1 cellular context compared by ENCODE assay signal in the genomic region with DNA sequence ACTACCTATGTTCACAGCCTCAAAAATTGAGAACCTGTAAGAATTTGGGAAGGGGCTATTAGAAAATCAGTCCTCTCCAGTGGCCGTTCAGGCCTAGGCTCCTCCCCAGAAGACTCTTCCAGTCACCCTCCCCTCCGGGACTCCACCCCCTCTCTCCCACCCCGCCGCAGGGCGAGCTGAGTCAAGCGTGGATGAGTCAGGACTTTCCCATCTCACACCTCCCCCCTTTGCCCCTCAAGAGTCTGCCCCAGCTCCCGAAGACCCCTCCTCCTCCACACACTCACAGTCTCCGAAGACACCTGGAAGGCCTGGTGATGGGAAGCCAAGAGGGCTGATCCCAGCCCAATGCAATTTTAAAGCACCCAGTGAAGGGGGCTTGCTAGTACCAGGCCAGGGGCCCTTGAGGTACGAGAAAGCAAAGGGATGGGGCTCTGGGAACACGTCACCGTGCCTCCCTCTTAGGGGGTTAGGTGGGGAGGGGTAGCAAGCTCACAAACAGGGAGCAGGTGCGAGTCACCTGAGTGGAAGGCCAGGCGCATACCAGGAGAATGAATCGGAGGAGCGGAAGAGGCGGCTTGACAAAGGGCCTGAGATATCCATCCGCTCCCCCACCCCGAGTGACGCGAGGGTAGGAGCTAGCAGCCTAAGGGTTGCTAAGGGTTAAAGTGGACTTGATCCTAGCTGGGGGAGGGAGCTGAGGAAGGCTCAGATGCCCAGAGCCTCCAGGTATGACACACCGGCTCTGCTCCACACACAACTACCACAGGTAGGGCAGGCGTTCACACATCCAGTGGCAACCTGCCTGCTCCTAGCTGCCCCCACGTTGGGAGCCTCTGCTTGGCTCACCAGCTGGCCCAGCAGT.
A peak's percentile ranks its signal among the peaks of the same experiment; 100 is the strongest.
TF ChIP-seq lines count a peak whose summit lies in the region.

No MANE protein-coding gene starts in this region.

TF ChIP-seq in K562, 482 proteins besides CTCF, POLR2A, EP300 and RAD21 (continued from another document and continues in another):
- TF ChIP-seq, protein P1, sequence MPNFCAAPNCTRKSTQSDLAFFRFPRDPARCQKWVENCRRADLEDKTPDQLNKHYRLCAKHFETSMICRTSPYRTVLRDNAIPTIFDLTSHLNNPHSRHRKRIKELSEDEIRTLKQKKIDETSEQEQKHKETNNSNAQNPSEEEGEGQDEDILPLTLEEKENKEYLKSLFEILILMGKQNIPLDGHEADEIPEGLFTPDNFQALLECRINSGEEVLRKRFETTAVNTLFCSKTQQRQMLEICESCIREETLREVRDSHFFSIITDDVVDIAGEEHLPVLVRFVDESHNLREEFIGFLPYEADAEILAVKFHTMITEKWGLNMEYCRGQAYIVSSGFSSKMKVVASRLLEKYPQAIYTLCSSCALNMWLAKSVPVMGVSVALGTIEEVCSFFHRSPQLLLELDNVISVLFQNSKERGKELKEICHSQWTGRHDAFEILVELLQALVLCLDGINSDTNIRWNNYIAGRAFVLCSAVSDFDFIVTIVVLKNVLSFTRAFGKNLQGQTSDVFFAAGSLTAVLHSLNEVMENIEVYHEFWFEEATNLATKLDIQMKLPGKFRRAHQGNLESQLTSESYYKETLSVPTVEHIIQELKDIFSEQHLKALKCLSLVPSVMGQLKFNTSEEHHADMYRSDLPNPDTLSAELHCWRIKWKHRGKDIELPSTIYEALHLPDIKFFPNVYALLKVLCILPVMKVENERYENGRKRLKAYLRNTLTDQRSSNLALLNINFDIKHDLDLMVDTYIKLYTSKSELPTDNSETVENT (CRISPR knock-in tag; IDR thresholded peaks at IDR 0.05): no peak
- peak; percentile 47 for TF ChIP-seq NBN (IDR thresholded peaks at IDR 0.05; ENCODE audit: low read depth)
- TF ChIP-seq, protein P2, sequence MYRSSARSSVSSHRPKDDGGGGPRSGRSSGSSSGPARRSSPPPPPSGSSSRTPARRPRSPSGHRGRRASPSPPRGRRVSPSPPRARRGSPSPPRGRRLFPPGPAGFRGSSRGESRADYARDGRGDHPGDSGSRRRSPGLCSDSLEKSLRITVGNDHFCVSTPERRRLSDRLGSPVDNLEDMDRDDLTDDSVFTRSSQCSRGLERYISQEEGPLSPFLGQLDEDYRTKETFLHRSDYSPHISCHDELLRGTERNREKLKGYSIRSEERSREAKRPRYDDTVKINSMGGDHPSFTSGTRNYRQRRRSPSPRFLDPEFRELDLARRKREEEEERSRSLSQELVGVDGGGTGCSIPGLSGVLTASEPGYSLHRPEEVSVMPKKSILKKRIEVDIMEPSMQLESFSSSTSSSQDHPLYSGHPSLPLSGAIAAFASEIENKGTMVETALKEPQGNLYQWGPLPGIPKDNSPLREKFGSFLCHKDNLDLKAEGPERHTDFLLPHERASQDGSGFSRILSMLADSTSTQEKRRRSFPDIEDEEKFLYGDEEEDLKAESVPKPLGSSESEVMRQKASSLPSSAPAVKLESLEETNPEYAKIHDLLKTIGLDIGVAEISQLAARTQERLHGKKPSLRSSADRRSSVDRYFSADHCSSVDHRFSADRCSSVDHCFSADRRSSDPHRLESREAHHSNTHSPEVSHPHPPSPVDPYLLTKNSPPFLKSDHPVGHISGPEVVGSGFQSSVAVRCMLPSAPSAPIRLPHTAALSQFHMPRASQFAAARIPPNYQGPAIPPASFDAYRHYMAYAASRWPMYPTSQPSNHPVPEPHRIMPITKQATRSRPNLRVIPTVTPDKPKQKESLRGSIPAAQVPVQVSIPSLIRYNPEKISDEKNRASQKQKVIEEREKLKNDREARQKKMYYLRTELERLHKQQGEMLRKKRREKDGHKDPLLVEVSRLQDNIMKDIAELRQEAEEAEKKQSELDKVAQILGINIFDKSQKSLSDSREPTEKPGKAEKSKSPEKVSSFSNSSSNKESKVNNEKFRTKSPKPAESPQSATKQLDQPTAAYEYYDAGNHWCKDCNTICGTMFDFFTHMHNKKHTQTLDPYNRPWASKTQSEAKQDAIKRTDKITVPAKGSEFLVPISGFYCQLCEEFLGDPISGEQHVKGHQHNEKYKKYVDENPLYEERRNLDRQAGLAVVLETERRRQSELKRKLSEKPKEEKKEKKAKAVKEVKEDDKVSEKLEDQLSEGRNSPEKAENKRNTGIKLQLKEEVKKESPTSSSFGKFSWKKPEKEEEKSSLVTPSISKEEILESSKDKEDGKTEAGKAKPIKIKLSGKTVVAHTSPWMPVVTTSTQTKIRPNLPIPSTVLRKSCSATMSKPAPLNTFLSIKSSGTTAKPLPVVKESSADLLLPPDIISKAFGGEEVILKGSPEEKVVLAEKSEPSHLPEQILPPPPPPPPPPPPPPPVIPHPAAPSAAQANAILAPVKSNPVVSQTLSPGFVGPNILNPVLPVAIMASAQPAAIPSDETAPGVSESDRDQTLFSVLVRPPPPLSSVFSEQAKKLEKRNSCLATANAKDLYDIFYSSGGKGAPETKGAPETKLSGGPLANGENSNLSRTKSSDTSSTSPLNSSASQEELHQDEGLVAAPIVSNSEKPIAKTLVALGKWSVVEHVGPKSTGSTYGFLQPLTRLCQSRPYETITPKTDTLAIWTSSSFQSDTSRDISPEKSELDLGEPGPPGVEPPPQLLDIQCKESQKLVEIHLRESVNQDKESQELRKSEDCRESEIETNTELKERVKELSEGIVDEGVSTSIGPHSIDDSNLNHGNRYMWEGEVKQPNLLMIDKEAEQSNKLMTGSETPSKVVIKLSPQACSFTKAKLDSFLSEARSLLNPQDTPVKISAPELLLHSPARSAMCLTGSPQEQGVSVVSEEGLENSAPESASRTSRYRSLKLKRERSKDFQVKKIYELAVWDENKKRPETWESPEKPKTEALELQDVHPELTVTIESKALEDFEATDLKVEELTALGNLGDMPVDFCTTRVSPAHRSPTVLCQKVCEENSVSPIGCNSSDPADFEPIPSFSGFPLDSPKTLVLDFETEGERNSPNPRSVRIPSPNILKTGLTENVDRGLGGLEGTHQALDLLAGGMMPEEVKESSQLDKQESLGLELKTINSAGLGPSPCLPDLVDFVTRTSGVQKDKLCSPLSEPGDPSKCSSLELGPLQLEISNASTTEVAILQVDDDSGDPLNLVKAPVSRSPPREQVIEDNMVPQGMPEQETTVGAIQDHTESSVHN (IDR thresholded peaks at IDR 0.05; ENCODE audit: borderline replicate concordance in 1 of 2, low read depth in 1 of 2): peak in 1 of 2 experiments; percentile 71; a peak in 2 of 4 replicates
- no peak; the same call in 1 of the 2 replicates for TF ChIP-seq GABPB1 (CRISPR knock-in tag; IDR thresholded peaks at IDR 0.05)
- TF ChIP-seq, protein P3, sequence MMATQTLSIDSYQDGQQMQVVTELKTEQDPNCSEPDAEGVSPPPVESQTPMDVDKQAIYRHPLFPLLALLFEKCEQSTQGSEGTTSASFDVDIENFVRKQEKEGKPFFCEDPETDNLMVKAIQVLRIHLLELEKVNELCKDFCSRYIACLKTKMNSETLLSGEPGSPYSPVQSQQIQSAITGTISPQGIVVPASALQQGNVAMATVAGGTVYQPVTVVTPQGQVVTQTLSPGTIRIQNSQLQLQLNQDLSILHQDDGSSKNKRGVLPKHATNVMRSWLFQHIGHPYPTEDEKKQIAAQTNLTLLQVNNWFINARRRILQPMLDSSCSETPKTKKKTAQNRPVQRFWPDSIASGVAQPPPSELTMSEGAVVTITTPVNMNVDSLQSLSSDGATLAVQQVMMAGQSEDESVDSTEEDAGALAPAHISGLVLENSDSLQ (IDR thresholded peaks at IDR 0.05): peak; percentile 20; the same call in 1 of the 2 replicates
- TF ChIP-seq ZNF324 (CRISPR knock-in tag; IDR thresholded peaks at IDR 0.05): no peak
- TF ChIP-seq, protein P4, sequence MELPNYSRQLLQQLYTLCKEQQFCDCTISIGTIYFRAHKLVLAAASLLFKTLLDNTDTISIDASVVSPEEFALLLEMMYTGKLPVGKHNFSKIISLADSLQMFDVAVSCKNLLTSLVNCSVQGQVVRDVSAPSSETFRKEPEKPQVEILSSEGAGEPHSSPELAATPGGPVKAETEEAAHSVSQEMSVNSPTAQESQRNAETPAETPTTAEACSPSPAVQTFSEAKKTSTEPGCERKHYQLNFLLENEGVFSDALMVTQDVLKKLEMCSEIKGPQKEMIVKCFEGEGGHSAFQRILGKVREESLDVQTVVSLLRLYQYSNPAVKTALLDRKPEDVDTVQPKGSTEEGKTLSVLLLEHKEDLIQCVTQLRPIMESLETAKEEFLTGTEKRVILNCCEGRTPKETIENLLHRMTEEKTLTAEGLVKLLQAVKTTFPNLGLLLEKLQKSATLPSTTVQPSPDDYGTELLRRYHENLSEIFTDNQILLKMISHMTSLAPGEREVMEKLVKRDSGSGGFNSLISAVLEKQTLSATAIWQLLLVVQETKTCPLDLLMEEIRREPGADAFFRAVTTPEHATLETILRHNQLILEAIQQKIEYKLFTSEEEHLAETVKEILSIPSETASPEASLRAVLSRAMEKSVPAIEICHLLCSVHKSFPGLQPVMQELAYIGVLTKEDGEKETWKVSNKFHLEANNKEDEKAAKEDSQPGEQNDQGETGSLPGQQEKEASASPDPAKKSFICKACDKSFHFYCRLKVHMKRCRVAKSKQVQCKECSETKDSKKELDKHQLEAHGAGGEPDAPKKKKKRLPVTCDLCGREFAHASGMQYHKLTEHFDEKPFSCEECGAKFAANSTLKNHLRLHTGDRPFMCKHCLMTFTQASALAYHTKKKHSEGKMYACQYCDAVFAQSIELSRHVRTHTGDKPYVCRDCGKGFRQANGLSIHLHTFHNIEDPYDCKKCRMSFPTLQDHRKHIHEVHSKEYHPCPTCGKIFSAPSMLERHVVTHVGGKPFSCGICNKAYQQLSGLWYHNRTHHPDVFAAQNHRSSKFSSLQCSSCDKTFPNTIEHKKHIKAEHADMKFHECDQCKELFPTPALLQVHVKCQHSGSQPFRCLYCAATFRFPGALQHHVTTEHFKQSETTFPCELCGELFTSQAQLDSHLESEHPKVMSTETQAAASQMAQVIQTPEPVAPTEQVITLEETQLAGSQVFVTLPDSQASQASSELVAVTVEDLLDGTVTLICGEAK (IDR thresholded peaks at IDR 0.05): 0 out of 2 replicates have a peak, but pooled peaks have one; percentile 5
- TF ChIP-seq, protein P4 (CRISPR knock-in tag; IDR thresholded peaks at IDR 0.05): no peak
- TF ChIP-seq GATAD2B (IDR thresholded peaks at IDR 0.05; ENCODE audit: borderline replicate concordance): peak; percentile 8; the same call in 1 of the 2 replicates
- TF ChIP-seq HDAC8 (tag; IDR thresholded peaks at IDR 0.05): peak; percentile 20; the same call in 1 of the 2 replicates
- peak; percentile 41 for TF ChIP-seq MAX (CRISPR knock-in tag; IDR thresholded peaks at IDR 0.05)
- no peak for TF ChIP-seq TCFL5 (CRISPR knock-in tag; conservative IDR thresholded peaks at IDR 0.05)
- TF ChIP-seq ZNF175 (CRISPR knock-in tag; IDR thresholded peaks at IDR 0.05; ENCODE audit: low read depth): peak; percentile 81; the same call in 1 of the 2 replicates
- peak; percentile 55; the same call in 1 of the 2 replicates for TF ChIP-seq NKRF (IDR thresholded peaks at IDR 0.05; ENCODE audit: borderline replicate concordance)
- TF ChIP-seq, protein P5, sequence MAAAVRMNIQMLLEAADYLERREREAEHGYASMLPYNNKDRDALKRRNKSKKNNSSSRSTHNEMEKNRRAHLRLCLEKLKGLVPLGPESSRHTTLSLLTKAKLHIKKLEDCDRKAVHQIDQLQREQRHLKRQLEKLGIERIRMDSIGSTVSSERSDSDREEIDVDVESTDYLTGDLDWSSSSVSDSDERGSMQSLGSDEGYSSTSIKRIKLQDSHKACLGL (CRISPR knock-in tag; IDR thresholded peaks at IDR 0.05; ENCODE audit: borderline replicate concordance, poor library complexity, severe bottlenecking): no peak
- peak; percentile 81 for TF ChIP-seq ZFX (CRISPR knock-in tag; IDR thresholded peaks at IDR 0.05)
- TF ChIP-seq SMARCE1 (IDR thresholded peaks at IDR 0.05): peak; percentile 96
- peak; percentile 48 for TF ChIP-seq TAF1 (IDR thresholded peaks at IDR 0.05; ENCODE audit: control insufficient read depth, extremely low read depth, insufficient read depth, low read length, severe bottlenecking)
- TF ChIP-seq MYNN (IDR thresholded peaks at IDR 0.05): peak; percentile 77
- TF ChIP-seq MYNN (CRISPR knock-in tag; IDR thresholded peaks at IDR 0.05): no peak
